In the genomic region with DNA sequence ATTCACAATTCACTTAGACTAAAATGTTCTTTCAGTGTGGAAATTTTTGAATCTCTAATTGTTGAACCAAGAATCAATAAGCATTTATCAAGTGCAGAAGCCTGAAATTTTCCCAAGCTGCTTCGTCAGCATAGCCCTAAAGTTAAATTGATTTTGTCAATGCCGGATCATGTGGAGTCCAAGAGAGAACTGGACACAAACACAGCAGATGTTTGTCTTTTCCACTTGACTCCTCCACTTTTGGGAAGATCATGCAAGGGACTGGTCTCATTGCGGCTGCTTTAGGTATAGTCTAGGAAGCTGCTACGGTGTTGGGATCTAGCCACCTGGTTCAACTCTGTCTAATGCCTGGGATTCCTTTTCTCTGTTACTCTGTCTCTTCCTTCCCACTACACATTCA, we compare ENCODE assay signal across 24 cellular contexts.
"Had no signal": no experiment of that assay in that cellular context is flagged by ENCODE, and none has a peak within 500 bp of the region (broad histone marks: within the 10 kb centered on the region; RNA-seq: fewer than 3 reads in every experiment).

No MANE protein-coding gene starts in this region.

- H3K9me3 ChIP-seq: breast epithelium, esophagus muscularis mucosa, prostate gland, spleen, tibial nerve had no signal

- H3K4me1 ChIP-seq: breast epithelium, prostate gland, spleen had no signal

- H3K9me3 Mint-ChIP-seq: activated CD4-positive, alpha-beta memory T cell treated with anti-CD3 and anti-CD28 coated beads for 36 hours; activated CD4-positive, alpha-beta T cell treated with anti-CD3 and anti-CD28 coated beads, Interleukin-2, amount 10 ng/mL, durations not matched to agents 24 days and 14 days; activated naive CD4-positive, alpha-beta T cell treated with anti-CD3 and anti-CD28 coated beads for 36 hours; activated naive CD8-positive, alpha-beta T cell treated with anti-CD3 and anti-CD28 coated beads, Interleukin-2, amount 10 ng/mL, durations not matched to agents 7 days and 5 days; activated T-helper 1 cell treated with anti-CD3 and anti-CD28 coated beads, Interleukin-12 subunit alpha, Interleukin-12 subunit beta, Interleukin-2, Interleukin-4 antibody, amounts not matched to agents 30 ng/mL and 10 ng/mL and 1 ng/mL, durations not matched to agents 14 hours and 24 hours and 36 hours; natural killer cell had no signal

- DNase-seq: activated CD4-positive, alpha-beta memory T cell treated with anti-CD3 and anti-CD28 coated beads for 36 hours; activated CD4-positive, alpha-beta T cell treated with anti-CD3 and anti-CD28 coated beads, Interleukin-2, amount 10 ng/mL, durations not matched to agents 24 days and 14 days; activated CD4-positive, CD25-positive, alpha-beta regulatory T cell treated with anti-CD3 and anti-CD28 coated beads, Interleukin-2, amount 50 U/mL, for 72 hours; activated CD8-positive, alpha-beta memory T cell treated with anti-CD3 and anti-CD28 coated beads, Interleukin-2, amount 50 U/mL, for 4 hours; activated effector memory CD4-positive, alpha-beta T cell treated with anti-CD3 and anti-CD28 coated beads, Interleukin-2, amount 50 U/mL, for 16 hours; activated naive CD4-positive, alpha-beta T cell treated with anti-CD3 and anti-CD28 coated beads for 36 hours; activated naive CD8-positive, alpha-beta T cell treated with anti-CD3 and anti-CD28 coated beads, Interleukin-2, amount 10 ng/mL, durations not matched to agents 7 days and 5 days; activated T-cell treated with anti-CD3 and anti-CD28 coated beads, Interleukin-2, amount 50 U/mL, for 1 hour; central memory CD4-positive, alpha-beta T cell; dermis blood vessel endothelial cell; effector CD4-positive, alpha-beta T cell; foreskin melanocyte; mammary epithelial cell; midbrain; natural killer cell; spleen; stimulated activated naive CD4-positive, alpha-beta T cell; T-helper 2 cell had no signal

- H3K4me1 Mint-ChIP-seq: activated CD4-positive, alpha-beta T cell treated with anti-CD3 and anti-CD28 coated beads, Interleukin-2, amount 10 ng/mL, durations not matched to agents 24 days and 14 days; activated naive CD8-positive, alpha-beta T cell treated with anti-CD3 and anti-CD28 coated beads, Interleukin-2, amount 10 ng/mL, durations not matched to agents 7 days and 5 days; natural killer cell had no signal

- H3K36me3 Mint-ChIP-seq: activated CD4-positive, alpha-beta memory T cell treated with anti-CD3 and anti-CD28 coated beads for 36 hours; natural killer cell had no signal

- H3K4me3 ChIP-seq: breast epithelium, esophagus muscularis mucosa, prostate gland, spleen, tibial nerve had no signal

- ATAC-seq: natural killer cell had no signal

- H3K4me3 Mint-ChIP-seq: activated CD4-positive, alpha-beta memory T cell treated with anti-CD3 and anti-CD28 coated beads for 36 hours; activated CD4-positive, alpha-beta T cell treated with anti-CD3 and anti-CD28 coated beads, Interleukin-2, amount 10 ng/mL, durations not matched to agents 24 days and 14 days; activated naive CD4-positive, alpha-beta T cell treated with anti-CD3 and anti-CD28 coated beads for 36 hours; activated naive CD8-positive, alpha-beta T cell treated with anti-CD3 and anti-CD28 coated beads, Interleukin-2, amount 10 ng/mL, durations not matched to agents 7 days and 5 days; activated T-helper 1 cell treated with anti-CD3 and anti-CD28 coated beads, Interleukin-12 subunit alpha, Interleukin-12 subunit beta, Interleukin-2, Interleukin-4 antibody, amounts not matched to agents 30 ng/mL and 10 ng/mL and 1 ng/mL, durations not matched to agents 14 hours and 24 hours and 36 hours; natural killer cell had no signal

- H3K36me3 ChIP-seq: breast epithelium, esophagus muscularis mucosa, prostate gland, tibial nerve had no signal

- H3K27ac Mint-ChIP-seq: activated CD4-positive, alpha-beta memory T cell treated with anti-CD3 and anti-CD28 coated beads for 36 hours; activated CD4-positive, alpha-beta T cell treated with anti-CD3 and anti-CD28 coated beads, Interleukin-2, amount 10 ng/mL, durations not matched to agents 24 days and 14 days; activated naive CD4-positive, alpha-beta T cell treated with anti-CD3 and anti-CD28 coated beads for 36 hours; activated naive CD8-positive, alpha-beta T cell treated with anti-CD3 and anti-CD28 coated beads, Interleukin-2, amount 10 ng/mL, durations not matched to agents 7 days and 5 days; activated T-helper 1 cell treated with anti-CD3 and anti-CD28 coated beads, Interleukin-12 subunit alpha, Interleukin-12 subunit beta, Interleukin-2, Interleukin-4 antibody, amounts not matched to agents 30 ng/mL and 10 ng/mL and 1 ng/mL, durations not matched to agents 14 hours and 24 hours and 36 hours; natural killer cell had no signal

- H3K27me3 ChIP-seq: breast epithelium, esophagus muscularis mucosa, spleen, tibial nerve had no signal

- FAIRE-seq: colon had no signal

- H3K27ac ChIP-seq: prostate gland had no signal

- H3K27me3 Mint-ChIP-seq: activated CD4-positive, alpha-beta memory T cell treated with anti-CD3 and anti-CD28 coated beads for 36 hours; activated naive CD8-positive, alpha-beta T cell treated with anti-CD3 and anti-CD28 coated beads, Interleukin-2, amount 10 ng/mL, durations not matched to agents 7 days and 5 days had no signal
